13 cellular contexts compared by ENCODE assay signal in the genomic region with DNA sequence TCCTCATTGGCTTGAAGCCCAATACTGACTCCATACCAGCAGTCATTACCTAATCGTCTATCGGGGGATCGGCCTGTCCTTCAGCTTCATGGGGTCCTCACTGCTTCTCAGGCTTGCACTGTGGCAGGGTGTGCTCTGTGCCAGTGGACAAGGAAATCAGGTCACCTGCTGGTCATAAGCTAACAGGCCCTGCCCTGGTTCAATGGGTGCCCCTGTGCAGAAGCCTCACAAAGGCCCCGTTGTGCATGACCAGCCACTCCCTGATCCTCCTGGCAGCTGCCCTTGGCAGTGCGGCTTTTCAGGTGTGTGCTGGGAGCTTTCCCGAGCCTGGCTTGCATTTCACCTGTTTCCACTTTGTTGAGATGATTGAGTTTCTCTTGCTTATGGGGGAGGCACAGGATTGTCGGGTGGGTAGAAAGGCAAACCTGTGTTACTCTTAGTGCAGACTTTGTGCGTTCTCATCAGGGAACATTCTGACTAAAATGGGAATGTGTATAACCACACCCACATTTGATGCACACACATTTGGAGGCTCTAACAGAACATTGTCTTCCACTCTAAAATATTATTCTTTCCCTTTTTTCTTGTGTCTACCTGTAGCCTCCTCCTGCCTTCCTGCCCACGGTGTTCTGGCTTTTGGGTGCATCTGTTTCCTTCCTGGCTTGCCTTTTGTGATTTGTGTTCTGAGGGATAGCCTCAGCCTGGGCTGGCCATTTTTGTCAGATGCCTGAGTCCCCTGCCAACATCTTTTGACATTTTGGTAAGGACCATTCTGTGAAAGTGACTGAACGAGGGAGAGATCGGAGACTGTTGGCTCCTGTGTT.
DNase-seq lines count a peak whose midpoint lies in the region; ATAC-seq and TF ChIP-seq lines count a peak whose summit lies in the region.
"Had no signal": no experiment of that assay in that cellular context is flagged by ENCODE, and none has a peak within 500 bp of the region (broad histone marks: within the 10 kb centered on the region; RNA-seq: fewer than 3 reads in every experiment).

No MANE protein-coding gene starts in this region.

- no peaks in the 10 kb centered on the region for H3K36me3 ChIP-seq in left ventricle myocardium inferior
- no peaks in the 10 kb centered on the region for H3K36me3 ChIP-seq in mucosa of stomach (ENCODE audit: control insufficient read depth, insufficient read depth, low read length)
- H3K36me3 ChIP-seq in vagina: no peaks in the 10 kb centered on the region

- CTCF ChIA-PET in GM10248 (lab: Yijun Ruan, JAX): interaction anchor here (0.8 to 8.0 kb wide), 8 partner anchors 10 to 172 kb away, joined by 3 to 66 read pairs (median 7); no protein-coding TSS in a partner anchor

- H3K4me3 ChIP-seq in left ventricle myocardium inferior (no peak overlapping the region), mucosa of stomach (ENCODE audit: low read length) (peak overlapping the region; percentile 1), vagina (no peak overlapping the region)

- H3K27me3 Mint-ChIP-seq in dendritic cell treated with granulocyte-macrophage colony-stimulating factor and Interleukin-4, amounts not matched to agents 40 ng/mL and 50 ng/mL, for 4 days: no peaks in the 10 kb centered on the region
- H3K27me3 Mint-ChIP-seq: brain; CD4-positive, alpha-beta memory T cell; type B pancreatic cell had no signal

- peak overlapping the region; percentile 4 for H3K27ac Mint-ChIP-seq in dendritic cell treated with granulocyte-macrophage colony-stimulating factor and Interleukin-4, amounts not matched to agents 40 ng/mL and 50 ng/mL, for 4 days
- H3K27ac Mint-ChIP-seq: progenitor cell of endocrine pancreas, type B pancreatic cell had no signal

- DNase-seq in left ventricle myocardium inferior (no peak), cardiac septum (ENCODE audit: low spot score) (no peak), vagina (ENCODE audit: extremely low spot score in 2 of 2) (no peak), midbrain (lab: John Stamatoyannopoulos, UW) (no peak), GM10248 (ENCODE audit: extremely low spot score) (no peak)
- DNase-seq: CD4-positive, alpha-beta memory T cell; immature natural killer cell had no signal

- H3K9ac ChIP-seq in mucosa of stomach (ENCODE audit: low read length): peak overlapping the region; percentile 30

- H3K36me3 Mint-ChIP-seq in dendritic cell treated with granulocyte-macrophage colony-stimulating factor and Interleukin-4, amounts not matched to agents 40 ng/mL and 50 ng/mL, for 4 days (ENCODE audit: low read depth): peaks cover 44% of the 10 kb centered on the region
- H3K36me3 Mint-ChIP-seq: brain, type B pancreatic cell had no signal

- H3K9me3 ChIP-seq in left ventricle myocardium inferior (replicated peaks) (no peaks in the 10 kb centered on the region), mucosa of stomach (ENCODE audit: control insufficient read depth, low read length) (no peaks in the 10 kb centered on the region), vagina (no peaks in the 10 kb centered on the region)

- POLR2A ChIA-PET in GM10248 (lab: Yijun Ruan, JAX): no interaction called here

- peaks cover 67% of the 10 kb centered on the region for H3K4me1 Mint-ChIP-seq in dendritic cell treated with granulocyte-macrophage colony-stimulating factor and Interleukin-4, amounts not matched to agents 40 ng/mL and 50 ng/mL, for 4 days (ENCODE audit: low read depth)

- H3K27me3 ChIP-seq in left ventricle myocardium inferior (ENCODE audit: low read depth): no peaks in the 10 kb centered on the region
- H3K27me3 ChIP-seq in mucosa of stomach (ENCODE audit: control insufficient read depth, insufficient read depth, low read length): no peaks in the 10 kb centered on the region
- H3K27me3 ChIP-seq in vagina: no peaks in the 10 kb centered on the region

- no peak for ATAC-seq in GM21381 (IDR thresholded peaks at IDR 0.05; ENCODE audit: unreplicated experiment)

- TF ChIP-seq POLR2A in vagina (IDR thresholded peaks at IDR 0.05): no peak

- intact Hi-C loops in left ventricle myocardium inferior (cut with micrococcal nuclease): loop anchor here (5.0 kb wide), 1 partner anchor 99 kb away; a partner anchor contains a TSS
- intact Hi-C loops in cardiac septum (cut with DNase I): loop anchor here (2.0 kb wide), 1 partner anchor 100 kb away; a partner anchor contains a TSS
- intact Hi-C loops in dendritic cell treated with granulocyte-macrophage colony-stimulating factor and Interleukin-4, amounts not matched to agents 40 ng/mL and 50 ng/mL, for 4 days (cut with micrococcal nuclease): no loop called here
- intact Hi-C loops in vagina (cut with DNase I): no loop called here

- peak overlapping the region; percentile 62 for H3K27ac ChIP-seq in left ventricle myocardium inferior (replicated peaks)
- H3K27ac ChIP-seq in vagina: no peak overlapping the region

- H3K4me1 ChIP-seq in left ventricle myocardium inferior: peaks cover 98% of the 10 kb centered on the region
- peaks cover 92% of the 10 kb centered on the region for H3K4me1 ChIP-seq in mucosa of stomach (ENCODE audit: control insufficient read depth, insufficient read depth, low read length)
- peaks cover 53% of the 10 kb centered on the region for H3K4me1 ChIP-seq in vagina

- H3K4me3 Mint-ChIP-seq in dendritic cell treated with granulocyte-macrophage colony-stimulating factor and Interleukin-4, amounts not matched to agents 40 ng/mL and 50 ng/mL, for 4 days: no peak overlapping the region
- H3K4me3 Mint-ChIP-seq: brain; CD4-positive, alpha-beta memory T cell; type B pancreatic cell had no signal

- TF ChIP-seq CTCF in left ventricle myocardium inferior (IDR thresholded peaks at IDR 0.05; ENCODE audit: borderline replicate concordance) (no peak), vagina (IDR thresholded peaks at IDR 0.05) (no peak), GM10248 (IDR thresholded peaks at IDR 0.05; ENCODE audit: control extremely low read depth, extremely low read depth, low read depth, missing control alignments) (no peak)

- no peaks in the 10 kb centered on the region for H3K9me3 Mint-ChIP-seq in dendritic cell treated with granulocyte-macrophage colony-stimulating factor and Interleukin-4, amounts not matched to agents 40 ng/mL and 50 ng/mL, for 4 days
- H3K9me3 Mint-ChIP-seq: brain; CD4-positive, alpha-beta memory T cell; immature natural killer cell; type B pancreatic cell had no signal

Comparison
In these comparisons a context has a peak if more than half of its experiments do, and no peak if none do; other contexts are left out.
1. intact Hi-C loops: an anchor here in left ventricle myocardium inferior (5.0 kb wide) and cardiac septum (2.0 kb wide); none called in dendritic cell treated with granulocyte-macrophage colony-stimulating factor and Interleukin-4, amounts not matched to agents 40 ng/mL and 50 ng/mL, for 4 days and vagina.